Comparison of ENCODE assay signal across 8 cellular contexts in the genomic region with DNA sequence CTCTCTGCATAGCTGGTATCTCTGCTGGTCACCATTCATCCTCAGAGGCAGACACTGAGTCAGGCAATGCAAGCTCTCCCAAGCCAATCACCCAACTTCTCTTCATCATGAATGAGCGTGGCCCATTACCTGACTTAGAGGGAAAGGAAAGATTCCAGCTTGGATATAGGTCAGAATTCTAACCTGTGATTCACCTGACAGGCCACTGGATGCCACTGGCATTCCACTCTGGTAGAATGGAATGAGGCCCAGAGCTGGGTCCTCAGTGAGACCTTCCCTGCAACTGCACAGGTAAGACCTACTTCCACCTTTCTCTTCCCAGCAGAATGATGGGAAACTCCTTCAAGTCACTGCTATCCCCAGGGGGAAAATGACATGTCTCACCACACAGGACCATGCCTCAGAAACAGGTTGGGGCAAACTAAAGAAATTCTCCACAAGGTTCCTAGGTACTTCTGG.
A peak's percentile ranks its signal among the peaks of the same experiment; 100 is the strongest.
DNase-seq lines count a peak whose midpoint lies in the region; ATAC-seq and TF ChIP-seq lines count a peak whose summit lies in the region.

No MANE protein-coding gene starts in this region.

- 54% methylated on average over 1 of the region's 1 CpG for whole genome bisulfite sequencing in SK-N-SH (ENCODE audit: low lambda C conversion rate)
- 56 to 73% methylated on average over 1 of the region's 1 CpG for WGBS in esophagus, 2 donors

- H3K79me2 ChIP-seq in SK-N-SH (ENCODE audit: insufficient read depth) = no peaks in the 10 kb centered on the region

- in situ Hi-C loops in GM13977 (cut with MboI; ENCODE audit: low pct_unique_long_range_greater_than_20kb, low sequenced_read_pairs, unreplicated experiment) = no loop called here

- H3K4me3 Mint-ChIP-seq in stimulated activated memory B cell treated with anti-CD40 and anti-IgM and Interleukin-4, amounts not matched to agents 10 μg/mL and 1 μg/mL and 100 μg/mL, for 72 hours = no peak overlapping the region

- H3K4me3 ChIP-seq in SK-N-SH (ENCODE audit: low read depth in 2 of 2, low read length in 1 of 2) (no peak overlapping the region), esophagus (ENCODE audit: low read depth in 1 of 2, low read length in 2 of 2) (no peak overlapping the region)

- H3K4me2 ChIP-seq in SK-N-SH = peak overlapping the region; percentile 57

- no peaks in the 10 kb centered on the region for H3K9me3 Mint-ChIP-seq in stimulated activated memory B cell treated with anti-CD40 and anti-IgM and Interleukin-4, amounts not matched to agents 10 μg/mL and 1 μg/mL and 100 μg/mL, for 72 hours

- CTCF ChIA-PET in SK-N-SH (lab: Yijun Ruan, JAX) = interaction anchor here (0.6 to 2.6 kb wide), 16 partner anchors 9 to 638 kb away, joined by 3 to 20 read pairs (median 4); partner anchors contain the start of genes PTBP3 and SNX30

- peaks cover 11% of the 10 kb centered on the region for H3F3A ChIP-seq in SK-N-SH (replicated peaks; ENCODE audit: insufficient read depth)

- H3K4me1 Mint-ChIP-seq in stimulated activated memory B cell treated with anti-CD40 and anti-IgM and Interleukin-4, amounts not matched to agents 10 μg/mL and 1 μg/mL and 100 μg/mL, for 72 hours = peaks cover 33% of the 10 kb centered on the region

- no peaks in the 10 kb centered on the region for H3K9me2 ChIP-seq in SK-N-SH

- no peak overlapping the region for H2AFZ ChIP-seq in SK-N-SH (ENCODE audit: low read depth)

- no peaks in the 10 kb centered on the region for H3K27me3 Mint-ChIP-seq in stimulated activated memory B cell treated with anti-CD40 and anti-IgM and Interleukin-4, amounts not matched to agents 10 μg/mL and 1 μg/mL and 100 μg/mL, for 72 hours

- H3K27me3 ChIP-seq in SK-N-SH (ENCODE audit: insufficient read depth) (no peaks in the 10 kb centered on the region), esophagus (ENCODE audit: control insufficient read depth in 1 of 2, insufficient read depth in 2 of 2, low read length in 2 of 2) (no peaks in the 10 kb centered on the region)

- peak; percentile 71 for TF ChIP-seq RAD21 in SK-N-SH (IDR thresholded peaks at IDR 0.05; ENCODE audit: low read length)

- no peaks in the 10 kb centered on the region for H4K20me1 ChIP-seq in SK-N-SH (ENCODE audit: insufficient read depth)

- ATAC-seq in GM18861 (IDR thresholded peaks at IDR 0.05; ENCODE audit: unreplicated experiment) = no peak
- no peak for ATAC-seq in stimulated activated memory B cell treated with anti-CD40 and anti-IgM and Interleukin-4, amounts not matched to agents 10 μg/mL and 1 μg/mL and 100 μg/mL, for 72 hours

- H3K27ac Mint-ChIP-seq in stimulated activated memory B cell treated with anti-CD40 and anti-IgM and Interleukin-4, amounts not matched to agents 10 μg/mL and 1 μg/mL and 100 μg/mL, for 72 hours = no peak overlapping the region

- H3K4me1 ChIP-seq in SK-N-SH (ENCODE audit: control insufficient read depth in 1 of 2, insufficient read depth in 2 of 2, low read depth in 1 of 2, low read length in 1 of 2) (peaks cover 0 to 21% of the 10 kb centered on the region in 2 experiments; a peak in 1 of 4 replicates), esophagus (ENCODE audit: control insufficient read depth in 2 of 2, insufficient read depth in 2 of 2, low read length in 1 of 2) (peaks cover 0 to 2% of the 10 kb centered on the region in 2 donors)

- DNase-seq in AG20443 (ENCODE audit: low spot score) (peak; percentile 34), GM13977 (ENCODE audit: low spot score) (peak; percentile 29), SK-N-SH (peak; percentile 24), OCI-M2 (lab: John Stamatoyannopoulos, UW; ENCODE audit: unreplicated experiment) (no peak)
- peak; percentile 15 to 19 for DNase-seq in stimulated activated CD4-positive, alpha-beta T cell treated with anti-CD3 and anti-CD28 coated beads, Interleukin-2, amount 100 ng/mL, for 24 hours

- H3K36me3 Mint-ChIP-seq in stimulated activated memory B cell treated with anti-CD40 and anti-IgM and Interleukin-4, amounts not matched to agents 10 μg/mL and 1 μg/mL and 100 μg/mL, for 72 hours = peaks cover 6% of the 10 kb centered on the region

- POLR2A ChIA-PET in SK-N-SH (lab: Yijun Ruan, JAX) = no interaction called here

- TF ChIP-seq CTCF in GM13977 (IDR thresholded peaks at IDR 0.05; ENCODE audit: extremely low read depth, insufficient read depth, missing control alignments) = peak; percentile 60
- peak; percentile 50 for TF ChIP-seq CTCF in SK-N-SH (IDR thresholded peaks at IDR 0.05)

- TF ChIP-seq EP300 in SK-N-SH (IDR thresholded peaks at IDR 0.05; ENCODE audit: borderline replicate concordance in 1 of 2, low read depth in 1 of 2, low read length in 1 of 2) = no peak

- H3K36me3 ChIP-seq in SK-N-SH (replicated peaks in 1 of 2; ENCODE audit: control insufficient read depth in 1 of 2, insufficient read depth in 2 of 2, low read length in 1 of 2) = no peaks in the 10 kb centered on the region
- H3K36me3 ChIP-seq in esophagus (ENCODE audit: control insufficient read depth in 2 of 2, insufficient read depth in 2 of 2, low read length in 1 of 2) = peaks cover 0 to 5% of the 10 kb centered on the region in 2 donors

- H3K27ac ChIP-seq in SK-N-SH (ENCODE audit: low read depth in 2 of 2, low read length in 1 of 2) = peak overlapping the region in 1 of 2 experiments; percentile 88; a peak in 2 of 4 replicates
- peak overlapping the region; percentile 51 to 78 for H3K27ac ChIP-seq in esophagus (ENCODE audit: low read depth in 2 of 2, low read length in 1 of 2)

- H3K9me3 ChIP-seq in SK-N-SH (no peaks in the 10 kb centered on the region), esophagus (ENCODE audit: control insufficient read depth in 2 of 2, insufficient read depth in 1 of 2, low read depth in 1 of 2, low read length in 1 of 2) (no peaks in the 10 kb centered on the region)

- H3K9ac ChIP-seq in SK-N-SH = no peak overlapping the region

TF ChIP-seq in SK-N-SH, 30 proteins besides CTCF, POLR2A, EP300 and RAD21:
- TF ChIP-seq SMC3 (IDR thresholded peaks at IDR 0.05; ENCODE audit: low read depth, low read length) (peak; percentile 57), EZH2phosphoT487 (IDR thresholded peaks at IDR 0.05; ENCODE audit: borderline replicate concordance, low read depth) (no peak)
